ENCODE assay signal across 16 cellular contexts in genomic region chr14:23537351-23538048, GRCh38. TPM values are rescaled to one million over a fixed set of nuclear protein-coding genes. Genes with fewer than 3 reads are reported as not detected.
A peak's percentile ranks its signal among the peaks of the same experiment; 100 is the strongest.
DNase-seq lines count a peak whose midpoint lies in the region; ATAC-seq, FAIRE-seq and TF ChIP-seq lines count a peak whose summit lies in the region.
"Had no signal": no experiment of that assay in that cellular context is flagged by ENCODE, and none has a peak within 500 bp of the region (broad histone marks: within the 10 kb centered on the region; RNA-seq: fewer than 3 reads in every experiment).

No MANE protein-coding gene starts in this region.

- no peaks in the 10 kb centered on the region for H4K20me1 ChIP-seq in astrocyte (ENCODE audit: insufficient read depth, low read length)

- no peak for ATAC-seq in naive thymus-derived CD8-positive, alpha-beta T cell
- no peak for ATAC-seq in left lobe of liver
- ATAC-seq: activated CD8-positive, alpha-beta T cell treated with anti-CD3 and anti-CD28 coated beads for 36 hours; gastrocnemius medialis; T-helper 17 cell had no signal

- peak overlapping the region; percentile 22 for H3K4me3 Mint-ChIP-seq in astrocyte (ENCODE audit: unreplicated experiment)
- H3K4me3 Mint-ChIP-seq in naive thymus-derived CD8-positive, alpha-beta T cell = no peak overlapping the region
- H3K4me3 Mint-ChIP-seq: activated CD8-positive, alpha-beta T cell treated with anti-CD3 and anti-CD28 coated beads for 36 hours; memory B cell; T-helper 17 cell had no signal

- no peaks in the 10 kb centered on the region for H3K9me3 ChIP-seq in astrocyte (ENCODE audit: insufficient read depth, low read depth, low read length)
- H3K9me3 ChIP-seq: gastrocnemius medialis had no signal

- H3K79me2 ChIP-seq in astrocyte (ENCODE audit: insufficient read depth, low read length) = no peaks in the 10 kb centered on the region

- H3K27me3 ChIP-seq in astrocyte (ENCODE audit: insufficient read depth, low read length) = no peaks in the 10 kb centered on the region
- H3K27me3 ChIP-seq: gastrocnemius medialis had no signal

- TF ChIP-seq CTCF in astrocyte (IDR thresholded peaks at IDR 0.05; ENCODE audit: insufficient read depth, low read depth, low read length) = no peak

- no peak overlapping the region for H2AFZ ChIP-seq in astrocyte (ENCODE audit: low read depth, low read length)

- no peak overlapping the region for H3K4me3 ChIP-seq in astrocyte (ENCODE audit: insufficient read depth, low read depth, low read length)
- H3K4me3 ChIP-seq: gastrocnemius medialis had no signal

- peaks cover 12% of the 10 kb centered on the region for H3K36me3 Mint-ChIP-seq in astrocyte (ENCODE audit: low read depth, unreplicated experiment)
- no peaks in the 10 kb centered on the region for H3K36me3 Mint-ChIP-seq in naive thymus-derived CD8-positive, alpha-beta T cell

- POLR2A ChIA-PET in naive thymus-derived CD8-positive, alpha-beta T cell (lab: Charles Lee) = interaction anchor here (0.5 kb wide), 1 partner anchor 25 kb away, joined by 3 read pairs; no protein-coding TSS in a partner anchor

- no peak for FAIRE-seq in astrocyte (lab: Jason Lieb, UNC)
- FAIRE-seq: G401.6 had no signal

- DNase-seq in ACHN (peak; percentile 27), HCEC 1CT (peak; percentile 22), astrocyte (ENCODE audit: low read depth) (no peak), iPS-NIHi7 (ENCODE audit: extremely low spot score) (peak; percentile 83), left lobe of liver (ENCODE audit: low spot score) (no peak), ureter (ENCODE audit: low spot score) (no peak), NCI-H748 treated with DMSO at 0.1 percent for 48 hours (lab: John Stamatoyannopoulos, UW) (no peak)
- DNase-seq in naive thymus-derived CD8-positive, alpha-beta T cell = no peak
- DNase-seq: activated CD8-positive, alpha-beta T cell treated with anti-CD3 and anti-CD28 coated beads for 36 hours; activated naive CD4-positive, alpha-beta T cell; gastrocnemius medialis; NCI-H1105 treated with DMSO at 0.1 percent for 48 hours; T-helper 17 cell had no signal

- peaks cover 3% of the 10 kb centered on the region for H3K4me1 ChIP-seq in astrocyte (ENCODE audit: insufficient read depth, low read length)
- H3K4me1 ChIP-seq: gastrocnemius medialis had no signal

- H3K4me2 ChIP-seq in astrocyte (ENCODE audit: low read length) = no peak overlapping the region

- no peak overlapping the region for H3K27ac Mint-ChIP-seq in astrocyte (ENCODE audit: unreplicated experiment)
- peak overlapping the region in 2 of 10 donors; percentile 26 to 27 for H3K27ac Mint-ChIP-seq in naive thymus-derived CD8-positive, alpha-beta T cell
- H3K27ac Mint-ChIP-seq: activated CD8-positive, alpha-beta T cell treated with anti-CD3 and anti-CD28 coated beads for 36 hours; memory B cell; T-helper 17 cell had no signal

- H3K9me3 Mint-ChIP-seq in astrocyte (ENCODE audit: unreplicated experiment) = no peaks in the 10 kb centered on the region
- no peaks in the 10 kb centered on the region for H3K9me3 Mint-ChIP-seq in naive thymus-derived CD8-positive, alpha-beta T cell
- H3K9me3 Mint-ChIP-seq: activated CD8-positive, alpha-beta T cell treated with anti-CD3 and anti-CD28 coated beads for 36 hours; memory B cell had no signal

- H3K36me3 ChIP-seq in astrocyte (ENCODE audit: insufficient read depth, low read length) = no peaks in the 10 kb centered on the region
- H3K36me3 ChIP-seq: gastrocnemius medialis had no signal

- H3K27me3 Mint-ChIP-seq in astrocyte (ENCODE audit: low read depth, unreplicated experiment) = no peaks in the 10 kb centered on the region
- H3K27me3 Mint-ChIP-seq in naive thymus-derived CD8-positive, alpha-beta T cell = peaks cover 0 to 3% (median 0%) of the 10 kb centered on the region in 5 donors
- H3K27me3 Mint-ChIP-seq: activated CD8-positive, alpha-beta T cell treated with anti-CD3 and anti-CD28 coated beads for 36 hours; memory B cell had no signal

- in situ Hi-C loops in ACHN (cut with HindIII; ENCODE audit: low pct_ligation_motif_present, low pct_unique_long_range_greater_than_20kb, low sequenced_read_pairs) = no loop called here

- H3K27ac ChIP-seq in astrocyte (ENCODE audit: low read depth, low read length) = no peak overlapping the region
- H3K27ac ChIP-seq: gastrocnemius medialis had no signal

- no peak overlapping the region for H3K9ac ChIP-seq in astrocyte (ENCODE audit: low read length)

- H3K4me1 Mint-ChIP-seq in astrocyte (ENCODE audit: low read depth, unreplicated experiment) = peaks cover 24% of the 10 kb centered on the region
- H3K4me1 Mint-ChIP-seq in naive thymus-derived CD8-positive, alpha-beta T cell = no peaks in the 10 kb centered on the region

RNA-seq across cellular contexts. Expression of gene ZFHX2, which starts 14.1 kb away (rescaled TPM):
- total RNA-seq in astrocyte (27.3 TPM in 2 replicates), left lobe of liver (0.81 TPM), ureter (2.8 TPM)
- 1 to 10 TPM in 1 of 2 experiments, under 1 TPM in 1; 0.62 to 1.0 TPM for total RNA-seq in naive thymus-derived CD8-positive, alpha-beta T cell
- polyA plus RNA-seq in naive thymus-derived CD8-positive, alpha-beta T cell = under 1 TPM; 0.02 to 0.23 (median 0.03) TPM

RNA-seq across cellular contexts. Expression of gene THTPA, which starts 18.6 kb away (rescaled TPM):
- total RNA-seq in astrocyte = 6.8 and 8.1 TPM in 2 replicates
- 10 to 100 TPM; 28.5 to 29.4 TPM for total RNA-seq in naive thymus-derived CD8-positive, alpha-beta T cell
- polyA plus RNA-seq in naive thymus-derived CD8-positive, alpha-beta T cell = 10 to 100 TPM; 14.9 to 15.6 (median 14.9) TPM
- total RNA-seq in left lobe of liver = 11.1 TPM
- total RNA-seq in ureter = 20.2 TPM

RNA-seq across cellular contexts. Expression of gene AP1G2, which starts 30.1 kb away (rescaled TPM):
- 73.6 and 80.9 TPM in 2 replicates for total RNA-seq in astrocyte
- total RNA-seq in naive thymus-derived CD8-positive, alpha-beta T cell = 100 to 1,000 TPM; 483 to 529 TPM
- 10 to 100 TPM; 67.8 to 91.4 (median 68.4) TPM for polyA plus RNA-seq in naive thymus-derived CD8-positive, alpha-beta T cell
- total RNA-seq in left lobe of liver = 19.3 TPM
- total RNA-seq in ureter = 248 TPM

RNA-seq across cellular contexts. Expression of gene JPH4, which starts 41.1 kb away (rescaled TPM):
- total RNA-seq in astrocyte (0.87 and 1.1 TPM in 2 replicates), left lobe of liver (0.10 TPM), ureter (5.3 TPM)
- not detected for total RNA-seq in naive thymus-derived CD8-positive, alpha-beta T cell
- under 1 TPM in 2 of 3 donors, not detected in 1; 0.07 to 0.29 TPM for polyA plus RNA-seq in naive thymus-derived CD8-positive, alpha-beta T cell
- total RNA-seq: HT-29, T-helper 17 cell had no signal

Comparison
In these comparisons a context has a peak if more than half of its experiments do, and no peak if none do; other contexts are left out.
1. DNase-seq: peak in ACHN (single experiment), HCEC 1CT (single experiment) and iPS-NIHi7 (single experiment); none in astrocyte (single experiment), naive thymus-derived CD8-positive, alpha-beta T cell (0 of 10), left lobe of liver (single experiment), ureter (single experiment) and NCI-H748 treated with DMSO at 0.1 percent for 48 hours (single experiment).